In genomic region chr22:27810566-27810965, GRCh38 we compare ENCODE assay signal across 1 cellular context.
TF ChIP-seq lines count a peak whose summit lies in the region.

No MANE protein-coding gene starts in this region.

TF ChIP-seq in GM23338, 12 proteins besides CTCF, POLR2A, EP300 and RAD21 (continued from another document):
- TF ChIP-seq ZNF462 (CRISPR knock-in tag; IDR thresholded peaks at IDR 0.05) (no peak), CREB1 (CRISPR knock-in tag; IDR thresholded peaks at IDR 0.05; ENCODE audit: low read depth) (no peak), EZH2 (IDR thresholded peaks at IDR 0.05; ENCODE audit: low read depth, unreplicated experiment) (no peak), NANOG (IDR thresholded peaks at IDR 0.05; ENCODE audit: borderline replicate concordance) (no peak), STAT1 (IDR thresholded peaks at IDR 0.05; ENCODE audit: unreplicated experiment) (no peak), ZNF114 (CRISPR knock-in tag; IDR thresholded peaks at IDR 0.05) (no peak), ZNF331 (CRISPR knock-in tag; IDR thresholded peaks at IDR 0.05; ENCODE audit: low read depth) (no peak), EZH2phosphoT487 (IDR thresholded peaks at IDR 0.05; ENCODE audit: unreplicated experiment) (no peak), POLR2AphosphoS5 (IDR thresholded peaks at IDR 0.05; ENCODE audit: low read depth) (no peak), ETS1 (IDR thresholded peaks at IDR 0.05) (no peak), JUNB (IDR thresholded peaks at IDR 0.05; ENCODE audit: unreplicated experiment) (no peak)
